35 cellular contexts compared by ENCODE assay signal in the genomic region with DNA sequence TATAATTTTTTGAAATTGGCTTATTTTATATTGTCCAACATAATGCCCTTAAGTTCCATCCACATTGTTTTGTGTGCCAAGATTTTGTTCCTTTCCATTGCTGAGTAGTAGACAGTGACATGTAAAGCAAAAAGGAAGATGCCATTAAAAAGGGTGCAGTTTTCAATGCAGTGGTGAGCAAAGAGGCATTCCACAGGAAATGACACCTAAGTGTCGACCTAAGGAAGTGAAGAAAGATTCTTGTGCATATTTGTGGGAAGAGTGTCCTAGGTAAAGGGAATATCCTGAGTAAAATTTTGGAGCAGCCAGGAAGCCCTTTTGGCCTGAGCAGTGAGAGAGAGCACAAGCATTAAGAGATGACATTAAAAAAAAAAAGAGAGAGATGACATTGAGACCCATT.
"Had no signal": no experiment of that assay in that cellular context is flagged by ENCODE, and none has a peak within 500 bp of the region (broad histone marks: within the 10 kb centered on the region; RNA-seq: fewer than 3 reads in every experiment).

No MANE protein-coding gene starts in this region.

- ATAC-seq: activated CD8-positive, alpha-beta T cell treated with anti-CD3 and anti-CD28 coated beads for 36 hours; activated naive CD4-positive, alpha-beta T cell treated with anti-CD3 and anti-CD28 coated beads, Interleukin-2, amount 50 U/mL, for 72 hours; activated T-cell treated with anti-CD3 and anti-CD28 coated beads, Interleukin-2, amount 50 U/mL, for 4 hours; activated T-cell treated with anti-CD3 and anti-CD28 coated beads, Interleukin-2, amount 50 U/mL, for 72 hours; activated T-helper 17 cell treated with anti-CD3 and anti-CD28 coated beads, Interleukin-2, amount 50 U/mL, for 72 hours; body of pancreas had no signal

- H3K4me1 Mint-ChIP-seq: activated B cell treated with CpG ODN at 0.5 μM for 24 hours; activated CD4-positive, alpha-beta T cell treated with anti-CD3 and anti-CD28 coated beads, Interleukin-2, amount 10 ng/mL, durations not matched to agents 24 days and 14 days; activated naive CD8-positive, alpha-beta T cell treated with anti-CD3 and anti-CD28 coated beads for 36 hours; activated T-helper 17 cell treated with anti-CD3 and anti-CD28 coated beads, Interleukin-2, amount 50 U/mL, for 72 hours had no signal

- H3K27me3 ChIP-seq: adrenal gland, body of pancreas, brain microvascular endothelial cell, breast epithelium had no signal

- H3K4me1 ChIP-seq: adrenal gland, body of pancreas, breast epithelium had no signal

- DNase-seq: activated B cell treated with CpG ODN at 0.5 μM for 24 hours; activated CD4-positive, alpha-beta memory T cell treated with anti-CD3 and anti-CD28 coated beads for 36 hours; activated CD4-positive, alpha-beta T cell treated with anti-CD3 and anti-CD28 coated beads for 4 hours; activated CD4-positive, alpha-beta T cell treated with anti-CD3 and anti-CD28 coated beads, Interleukin-2, amount 10 ng/mL, durations not matched to agents 24 days and 14 days; activated CD4-positive, alpha-beta T cell treated with anti-CD3 and anti-CD28 coated beads, Interleukin-2, amount 50 U/mL, for 1 hour; activated CD4-positive, alpha-beta T cell treated with anti-CD3 and anti-CD28 coated beads, Interleukin-2, amount 50 U/mL, for 4 hours; activated CD4-positive, CD25-positive, alpha-beta regulatory T cell treated with anti-CD3 and anti-CD28 coated beads, Interleukin-2, amount 50 U/mL, for 72 hours; activated CD8-positive, alpha-beta memory T cell treated with anti-CD3 and anti-CD28 coated beads, Interleukin-2, amount 50 U/mL, for 4 hours; activated CD8-positive, alpha-beta T cell treated with anti-CD3 and anti-CD28 coated beads for 36 hours; activated effector memory CD4-positive, alpha-beta T cell treated with anti-CD3 and anti-CD28 coated beads, Interleukin-2, amount 50 U/mL, for 16 hours; activated gamma-delta T cell treated with Interleukin-2 at 50 U/mL for 16 hours; activated naive CD4-positive, alpha-beta T cell; activated naive CD4-positive, alpha-beta T cell treated with anti-CD3 and anti-CD28 coated beads for 36 hours; activated naive CD4-positive, alpha-beta T cell treated with anti-CD3 and anti-CD28 coated beads, Interleukin-2, amount 50 U/mL, for 16 hours; activated naive CD8-positive, alpha-beta T cell treated with anti-CD3 and anti-CD28 coated beads for 36 hours; activated T-cell treated with anti-CD3 and anti-CD28 coated beads for 4 hours; activated T-cell treated with anti-CD3 and anti-CD28 coated beads, Interleukin-2, amount 50 U/mL, for 1 hour; activated T-cell treated with anti-CD3 and anti-CD28 coated beads, Interleukin-2, amount 50 U/mL, for 4 hours; activated T-cell treated with anti-CD3 and anti-CD28 coated beads, Interleukin-2, amount 50 U/mL, for 72 hours; adrenal gland; amniotic stem cell; aorta; body of pancreas; brain microvascular endothelial cell; central memory CD4-positive, alpha-beta T cell; T-helper 1 cell; T-helper 2 cell; T-helper 9 cell had no signal

- H3K36me3 Mint-ChIP-seq: activated CD4-positive, alpha-beta memory T cell treated with anti-CD3 and anti-CD28 coated beads for 36 hours; activated naive CD4-positive, alpha-beta T cell treated with anti-CD3 and anti-CD28 coated beads, Interleukin-2, amount 50 U/mL, for 72 hours; activated naive CD8-positive, alpha-beta T cell treated with anti-CD3 and anti-CD28 coated beads for 36 hours had no signal

- H3K36me3 ChIP-seq: adrenal gland, brain microvascular endothelial cell, breast epithelium had no signal

- H3K27me3 Mint-ChIP-seq: activated B cell treated with CpG ODN at 0.5 μM for 24 hours; activated CD4-positive, alpha-beta memory T cell treated with anti-CD3 and anti-CD28 coated beads for 36 hours; activated CD4-positive, alpha-beta T cell treated with anti-CD3 and anti-CD28 coated beads, Interleukin-2, amount 10 ng/mL, durations not matched to agents 24 days and 14 days; activated CD8-positive, alpha-beta T cell treated with anti-CD3 and anti-CD28 coated beads for 36 hours; activated naive CD8-positive, alpha-beta T cell treated with anti-CD3 and anti-CD28 coated beads for 36 hours; activated T-helper 17 cell treated with anti-CD3 and anti-CD28 coated beads, Interleukin-2, amount 50 U/mL, for 72 hours had no signal

- H3K9me3 ChIP-seq: adrenal gland, body of pancreas, breast epithelium had no signal

- H3K4me3 Mint-ChIP-seq: activated B cell treated with CpG ODN at 0.5 μM for 24 hours; activated CD4-positive, alpha-beta memory T cell treated with anti-CD3 and anti-CD28 coated beads for 36 hours; activated CD4-positive, alpha-beta T cell treated with anti-CD3 and anti-CD28 coated beads, Interleukin-2, amount 10 ng/mL, durations not matched to agents 24 days and 14 days; activated CD8-positive, alpha-beta T cell treated with anti-CD3 and anti-CD28 coated beads for 36 hours; activated naive CD4-positive, alpha-beta T cell treated with anti-CD3 and anti-CD28 coated beads for 36 hours; activated naive CD8-positive, alpha-beta T cell treated with anti-CD3 and anti-CD28 coated beads for 36 hours; activated T-cell treated with anti-CD3 and anti-CD28 coated beads, Interleukin-2, amount 50 U/mL, for 4 hours; activated T-cell treated with anti-CD3 and anti-CD28 coated beads, Interleukin-2, amount 50 U/mL, for 72 hours; activated T-helper 1 cell treated with anti-CD3 and anti-CD28 coated beads, Interleukin-12 subunit alpha, Interleukin-12 subunit beta, Interleukin-2, Interleukin-4 antibody, amounts not matched to agents 30 ng/mL and 10 ng/mL and 1 ng/mL, durations not matched to agents 14 hours and 24 hours and 36 hours; activated T-helper 17 cell treated with anti-CD3 and anti-CD28 coated beads, Interleukin-2, amount 50 U/mL, for 72 hours; T-helper 1 cell treated with Interleukin-12 subunit alpha and Interleukin-12 subunit beta and Interleukin-4 antibody, amounts not matched to agents 30 μg/mL and 1 μg/mL, for 36 hours; T-helper 2 cell treated with Interferon-gamma antibody and Interleukin-4, amounts not matched to agents 5 μg/mL and 100 μg/mL, for 36 hours had no signal

- H3K27ac ChIP-seq: adrenal gland, body of pancreas, brain microvascular endothelial cell, breast epithelium, VCaP had no signal

- H3K9me3 Mint-ChIP-seq: activated CD4-positive, alpha-beta T cell treated with anti-CD3 and anti-CD28 coated beads, Interleukin-2, amount 10 ng/mL, durations not matched to agents 24 days and 14 days had no signal

- H3K4me3 ChIP-seq: adrenal gland, body of pancreas, breast epithelium had no signal

- H3K27ac Mint-ChIP-seq: activated B cell treated with CpG ODN at 0.5 μM for 24 hours; activated CD4-positive, alpha-beta memory T cell treated with anti-CD3 and anti-CD28 coated beads for 36 hours; activated CD4-positive, alpha-beta T cell treated with anti-CD3 and anti-CD28 coated beads, Interleukin-2, amount 10 ng/mL, durations not matched to agents 24 days and 14 days; activated CD8-positive, alpha-beta T cell treated with anti-CD3 and anti-CD28 coated beads for 36 hours; activated naive CD4-positive, alpha-beta T cell treated with anti-CD3 and anti-CD28 coated beads for 36 hours; activated naive CD4-positive, alpha-beta T cell treated with anti-CD3 and anti-CD28 coated beads, Interleukin-2, amount 50 U/mL, for 72 hours; activated naive CD8-positive, alpha-beta T cell treated with anti-CD3 and anti-CD28 coated beads for 36 hours; activated T-cell treated with anti-CD3 and anti-CD28 coated beads, Interleukin-2, amount 50 U/mL, for 72 hours; activated T-helper 1 cell treated with anti-CD3 and anti-CD28 coated beads, Interleukin-12 subunit alpha, Interleukin-12 subunit beta, Interleukin-2, Interleukin-4 antibody, amounts not matched to agents 30 ng/mL and 10 ng/mL and 1 ng/mL, durations not matched to agents 14 hours and 24 hours and 36 hours; activated T-helper 17 cell treated with anti-CD3 and anti-CD28 coated beads, Interleukin-2, amount 50 U/mL, for 72 hours; T-helper 1 cell treated with Interleukin-12 subunit alpha and Interleukin-12 subunit beta and Interleukin-4 antibody, amounts not matched to agents 30 μg/mL and 1 μg/mL, for 36 hours; T-helper 2 cell treated with Interferon-gamma antibody and Interleukin-4, amounts not matched to agents 5 μg/mL and 100 μg/mL, for 36 hours had no signal
